In the genomic region with DNA sequence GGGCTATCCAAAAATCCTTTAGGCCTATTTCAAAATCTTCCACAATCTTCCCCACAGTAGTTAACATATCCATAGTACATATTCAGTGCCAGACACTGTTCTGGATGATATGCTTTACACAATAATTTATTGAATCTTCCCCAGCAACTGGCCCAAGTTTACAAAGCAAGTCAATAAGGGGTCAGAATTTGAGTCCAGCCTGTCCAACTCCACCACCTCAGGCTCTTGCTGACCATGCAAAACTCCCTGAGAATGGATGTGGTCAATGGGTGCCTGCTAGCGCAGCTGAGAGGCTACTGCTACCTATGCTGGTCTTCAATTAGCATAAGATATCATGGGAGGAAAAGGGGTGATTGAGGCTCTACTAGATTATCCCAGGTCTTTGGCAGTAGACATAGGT, we compare ENCODE assay signal across 20 cellular contexts.
DNase-seq lines count a peak whose midpoint lies in the region; ATAC-seq, FAIRE-seq and TF ChIP-seq lines count a peak whose summit lies in the region.
"Had no signal": no experiment of that assay in that cellular context is flagged by ENCODE, and none has a peak within 500 bp of the region (broad histone marks: within the 10 kb centered on the region; RNA-seq: fewer than 3 reads in every experiment).

No MANE protein-coding gene starts in this region.

- no peak for ATAC-seq in HepG2
- peak; percentile 53 to 78 (median 68) for ATAC-seq in right lobe of liver
- ATAC-seq in upper lobe of right lung, result no peak

- H3K27me3 ChIP-seq in liver (ENCODE audit: control insufficient read depth in 4 of 4, insufficient read depth in 4 of 4, low read length in 3 of 4) (no peaks in the 10 kb centered on the region), HepG2 (ENCODE audit: control insufficient read depth in 1 of 2, insufficient read depth in 2 of 2, low read length in 2 of 2) (no peaks in the 10 kb centered on the region; a peak in 1 of 5 replicates), right lobe of liver (no peaks in the 10 kb centered on the region), upper lobe of right lung (no peaks in the 10 kb centered on the region)
- H3K27me3 ChIP-seq: BE2C, BLaER1 had no signal

- no peak for TF ChIP-seq POLR2A in HepG2 (IDR thresholded peaks at IDR 0.05; ENCODE audit: insufficient read depth in 1 of 2, low read depth in 2 of 2, low read length in 2 of 2)
- no peak for TF ChIP-seq POLR2A in right lobe of liver (IDR thresholded peaks at IDR 0.05)

- H3K4me3 ChIP-seq in liver (ENCODE audit: low read depth in 1 of 3, low read length in 3 of 3) (no peak overlapping the region), HepG2 (replicated peaks in 1 of 3; ENCODE audit: insufficient read depth in 1 of 3, low read depth in 2 of 3, low read length in 3 of 3) (no peak overlapping the region), right lobe of liver (no peak overlapping the region), upper lobe of right lung (no peak overlapping the region)
- H3K4me3 ChIP-seq: BLaER1 had no signal

- no peak overlapping the region for H2AFZ ChIP-seq in HepG2 (ENCODE audit: low read length)

- H3K79me2 ChIP-seq in HepG2 (ENCODE audit: insufficient read depth, low read length), result no peaks in the 10 kb centered on the region

- no peak for DNase-seq in HepG2 (ENCODE audit: low spot score)
- no peak for DNase-seq in right lobe of liver
- DNase-seq in upper lobe of right lung, result no peak
- DNase-seq in T-helper 9 cell, result no peak
- DNase-seq: 8988T; ACHN; BE2C; C1 segment of cervical spinal cord; CD4-positive, alpha-beta memory T cell; CD4-positive, CD25-positive, alpha-beta regulatory T cell; CD8-positive, alpha-beta memory T cell; DMS 273 treated with DMSO at 0.1 percent for 48 hours; DMS79 treated with DMSO at 0.1 percent for 48 hours; GF-D8 had no signal

- in situ Hi-C loops in HepG2 (cut with HindIII; ENCODE audit: extremely low pct_ligation_motif_present, low pct_unique_long_range_greater_than_20kb), result no loop called here

- H3K27ac ChIP-seq in liver (ENCODE audit: low read depth in 1 of 2, low read length in 2 of 2) (no peak overlapping the region), HepG2 (ENCODE audit: extremely low read length, insufficient read depth, low read length) (no peak overlapping the region), right lobe of liver (no peak overlapping the region), upper lobe of right lung (no peak overlapping the region)
- H3K27ac ChIP-seq: BLaER1 had no signal

- H3K36me3 ChIP-seq in liver (ENCODE audit: control insufficient read depth in 4 of 4, insufficient read depth in 3 of 4, low read depth in 1 of 4, low read length in 3 of 4), result no peaks in the 10 kb centered on the region
- no peaks in the 10 kb centered on the region for H3K36me3 ChIP-seq in HepG2 (replicated peaks in 1 of 2; ENCODE audit: control insufficient read depth in 1 of 2, insufficient read depth in 2 of 2, low read length in 2 of 2)
- H3K36me3 ChIP-seq in right lobe of liver, result no peaks in the 10 kb centered on the region
- no peaks in the 10 kb centered on the region for H3K36me3 ChIP-seq in upper lobe of right lung
- H3K36me3 ChIP-seq: BE2C, BLaER1 had no signal

- POLR2A ChIA-PET in HepG2 (lab: Yijun Ruan, JAX), result no interaction called here

- H3K4me2 ChIP-seq in HepG2 (ENCODE audit: low read depth, low read length), result no peak overlapping the region
- H3K4me2 ChIP-seq: BLaER1 had no signal

- no peak for TF ChIP-seq CTCF in liver (IDR thresholded peaks at IDR 0.05; ENCODE audit: low read depth, low read length, missing input control)
- no peak for TF ChIP-seq CTCF in HepG2 (CRISPR knock-in tag; IDR thresholded peaks at IDR 0.05)
- TF ChIP-seq CTCF in right lobe of liver (IDR thresholded peaks at IDR 0.05), result no peak
- no peak for TF ChIP-seq CTCF in upper lobe of right lung (IDR thresholded peaks at IDR 0.05)

- H3K9me3 ChIP-seq in liver (ENCODE audit: control insufficient read depth in 4 of 4, low read length in 3 of 4), result no peaks in the 10 kb centered on the region
- H3K9me3 ChIP-seq in HepG2 (ENCODE audit: low read length), result no peaks in the 10 kb centered on the region
- no peaks in the 10 kb centered on the region for H3K9me3 ChIP-seq in right lobe of liver
- no peaks in the 10 kb centered on the region for H3K9me3 ChIP-seq in upper lobe of right lung
- H3K9me3 ChIP-seq: BE2C, BLaER1 had no signal

- 52% methylated on average over 1 of the region's 1 CpG for whole genome bisulfite sequencing in liver
- 67% methylated on average over 1 of the region's 1 CpG for WGBS in HepG2 (ENCODE audit: low lambda C conversion rate)
- 20% methylated on average over 1 of the region's 1 CpG for WGBS in right lobe of liver (ENCODE audit: insufficient coverage, low coverage, low lambda C conversion rate, missing lambda C conversion rate)

- H4K20me1 ChIP-seq in HepG2 (ENCODE audit: insufficient read depth, low read length), result no peaks in the 10 kb centered on the region
- H4K20me1 ChIP-seq: BLaER1 had no signal

- H3K9ac ChIP-seq in liver (ENCODE audit: low read depth in 1 of 2, low read length in 2 of 2), result no peak overlapping the region
- H3K9ac ChIP-seq in HepG2 (ENCODE audit: insufficient read depth, low read depth, low read length), result no peak overlapping the region
- H3K9ac ChIP-seq: BLaER1 had no signal

- TF ChIP-seq EP300 in HepG2 (IDR thresholded peaks at IDR 0.05; ENCODE audit: low read depth in 2 of 2, low read length in 2 of 2), result no peak
- no peak for TF ChIP-seq EP300 in HepG2 (CRISPR knock-in tag; IDR thresholded peaks at IDR 0.05; ENCODE audit: borderline replicate concordance)

- TF ChIP-seq RAD21 in liver (IDR thresholded peaks at IDR 0.05) (no peak), HepG2 (CRISPR knock-in tag; IDR thresholded peaks at IDR 0.05) (no peak)

- BruUV-seq in HepG2 (replicated peaks; lab: Mats Ljungman, UMichigan), result no TSS peak

- intact Hi-C loops in HepG2 (cut with micrococcal nuclease; ENCODE audit: unreplicated experiment), result no loop called here
- intact Hi-C loops in right lobe of liver (cut with DNase I), result no loop called here
- intact Hi-C loops in upper lobe of right lung (cut with DNase I), result no loop called here

- FAIRE-seq in HepG2 (lab: Jason Lieb, UNC), result no peak
- FAIRE-seq: A204.1, G401.6, GM12891, GM19239 had no signal

- H3K4me1 ChIP-seq in liver (ENCODE audit: control insufficient read depth in 4 of 4, insufficient read depth in 4 of 4, low read length in 3 of 4) (peaks cover 0 to 24% (median 18%) of the 10 kb centered on the region in 4 donors), HepG2 (ENCODE audit: insufficient read depth, low read length) (no peaks in the 10 kb centered on the region), right lobe of liver (no peaks in the 10 kb centered on the region), upper lobe of right lung (no peaks in the 10 kb centered on the region)
- H3K4me1 ChIP-seq: BE2C had no signal

- CTCF ChIA-PET in HepG2 (lab: Yijun Ruan, JAX; ENCODE audit: low intra/inter-chr PET ratio, low total read pairs), result no interaction called here

TF ChIP-seq in liver, 16 proteins besides CTCF, POLR2A, EP300 and RAD21 (continues in another document):
- TF ChIP-seq TAF1 (conservative IDR thresholded peaks at IDR 0.05) (no peak), JUND (IDR thresholded peaks at IDR 0.05) (no peak)
- TF ChIP-seq, protein P1, sequence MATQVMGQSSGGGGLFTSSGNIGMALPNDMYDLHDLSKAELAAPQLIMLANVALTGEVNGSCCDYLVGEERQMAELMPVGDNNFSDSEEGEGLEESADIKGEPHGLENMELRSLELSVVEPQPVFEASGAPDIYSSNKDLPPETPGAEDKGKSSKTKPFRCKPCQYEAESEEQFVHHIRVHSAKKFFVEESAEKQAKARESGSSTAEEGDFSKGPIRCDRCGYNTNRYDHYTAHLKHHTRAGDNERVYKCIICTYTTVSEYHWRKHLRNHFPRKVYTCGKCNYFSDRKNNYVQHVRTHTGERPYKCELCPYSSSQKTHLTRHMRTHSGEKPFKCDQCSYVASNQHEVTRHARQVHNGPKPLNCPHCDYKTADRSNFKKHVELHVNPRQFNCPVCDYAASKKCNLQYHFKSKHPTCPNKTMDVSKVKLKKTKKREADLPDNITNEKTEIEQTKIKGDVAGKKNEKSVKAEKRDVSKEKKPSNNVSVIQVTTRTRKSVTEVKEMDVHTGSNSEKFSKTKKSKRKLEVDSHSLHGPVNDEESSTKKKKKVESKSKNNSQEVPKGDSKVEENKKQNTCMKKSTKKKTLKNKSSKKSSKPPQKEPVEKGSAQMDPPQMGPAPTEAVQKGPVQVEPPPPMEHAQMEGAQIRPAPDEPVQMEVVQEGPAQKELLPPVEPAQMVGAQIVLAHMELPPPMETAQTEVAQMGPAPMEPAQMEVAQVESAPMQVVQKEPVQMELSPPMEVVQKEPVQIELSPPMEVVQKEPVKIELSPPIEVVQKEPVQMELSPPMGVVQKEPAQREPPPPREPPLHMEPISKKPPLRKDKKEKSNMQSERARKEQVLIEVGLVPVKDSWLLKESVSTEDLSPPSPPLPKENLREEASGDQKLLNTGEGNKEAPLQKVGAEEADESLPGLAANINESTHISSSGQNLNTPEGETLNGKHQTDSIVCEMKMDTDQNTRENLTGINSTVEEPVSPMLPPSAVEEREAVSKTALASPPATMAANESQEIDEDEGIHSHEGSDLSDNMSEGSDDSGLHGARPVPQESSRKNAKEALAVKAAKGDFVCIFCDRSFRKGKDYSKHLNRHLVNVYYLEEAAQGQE (IDR thresholded peaks at IDR 0.05), result no peak

TF ChIP-seq in HepG2, 621 proteins besides CTCF, POLR2A, EP300 and RAD21:
- TF ChIP-seq MAFK (conservative IDR thresholded peaks at IDR 0.05 in 1 of 2, IDR thresholded peaks at IDR 0.05 in 1 of 2; ENCODE audit: low read length in 2 of 2) (0 out of 4 replicates have a peak, but pooled peaks of 1 of the 2 experiments have one; percentile 1), ZNF672 (CRISPR knock-in tag; IDR thresholded peaks at IDR 0.05) (no peak)

Comparison
In these comparisons a context has a peak if more than half of its experiments do, and no peak if none do; other contexts are left out.
1. ATAC-seq: peak in right lobe of liver (4 of 4); none in HepG2 (single experiment) and upper lobe of right lung (single experiment).